Comparison of ENCODE assay signal across 8 cellular contexts in the genomic region with DNA sequence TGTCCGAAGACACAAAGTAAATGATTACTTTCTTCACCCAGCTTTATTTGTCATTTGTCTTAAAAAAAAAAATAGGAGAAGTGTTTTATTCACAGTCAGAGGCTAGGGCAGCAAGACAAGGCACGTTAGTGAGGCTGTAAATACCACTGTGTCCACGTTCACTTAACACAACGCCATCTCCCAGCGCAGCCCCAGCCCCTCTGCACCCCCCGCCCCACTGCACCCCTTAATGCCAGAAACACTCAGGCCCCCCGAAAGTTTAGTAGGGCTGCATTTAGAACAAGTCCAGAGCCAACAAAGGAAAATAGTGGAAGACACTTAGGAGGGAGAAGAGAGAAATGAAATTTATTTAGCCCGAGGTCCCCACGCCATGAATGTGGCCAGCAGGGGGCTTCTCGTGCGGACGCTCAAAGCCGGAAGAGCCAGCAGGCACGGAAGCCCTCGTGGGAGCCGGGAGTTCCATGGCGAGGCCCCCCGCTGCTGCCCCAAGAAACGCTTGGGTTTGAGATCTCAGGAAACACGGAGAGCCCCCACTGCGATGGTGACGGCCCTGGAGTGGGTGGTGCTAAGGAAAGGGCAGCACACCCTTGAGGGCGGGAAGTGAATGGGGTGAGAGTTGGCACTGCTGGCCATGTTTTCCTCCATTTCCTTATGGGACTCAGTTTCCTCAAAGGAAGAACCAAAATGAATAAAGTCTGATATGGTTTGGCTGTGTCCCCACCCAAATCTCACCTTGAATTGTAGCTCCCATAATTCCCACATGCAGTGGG. TPM values are rescaled to one million over a fixed set of nuclear protein-coding genes. Genes with fewer than 3 reads are reported as not detected.
DNase-seq lines count a peak whose midpoint lies in the region; ATAC-seq lines count a peak whose summit lies in the region.

No MANE protein-coding gene starts in this region.

- H3K27me3 Mint-ChIP-seq in T-cell: peaks cover 20 to 24% of the 10 kb centered on the region in 2 donors

- H3K27ac Mint-ChIP-seq in T-cell: no peak overlapping the region

- intact Hi-C loops in sciatic nerve (cut with DNase I): loop anchor here (5.0 kb wide), 1 partner anchor 393 kb away; no protein-coding TSS in a partner anchor

- CTCF ChIA-PET in T-cell (lab: Charles Lee): interaction anchor here (0.6 to 5.0 kb wide), 17 partner anchors 10 to 447 kb away, joined by 3 to 68 read pairs (median 4); partner anchors contain the start of gene PLEKHG1 (in 1 of the 2)

- H3K9me3 Mint-ChIP-seq in T-cell: peaks cover 3 to 8% (median 5%) of the 10 kb centered on the region in 3 donors

- H3K4me1 Mint-ChIP-seq in T-cell: peaks cover 7 to 16% (median 15%) of the 10 kb centered on the region in 3 donors

- H3K4me3 Mint-ChIP-seq in T-cell: peak overlapping the region; percentile 69 to 79 (median 78)

- no peaks in the 10 kb centered on the region for H3K36me3 Mint-ChIP-seq in T-cell

- ATAC-seq in T-cell (replicated peaks in 1 of 4) (peak in 3 of 4 experiments; percentile 62 to 68 (median 67)), sciatic nerve (peak; percentile 91), GM21526 (IDR thresholded peaks at IDR 0.05; ENCODE audit: low FRiP score, unreplicated experiment) (no peak), GM21423 (IDR thresholded peaks at IDR 0.05; ENCODE audit: unreplicated experiment) (no peak)

- peak; percentile 36 for DNase-seq in DMS53 treated with DMSO at 0.1 percent for 48 hours (lab: John Stamatoyannopoulos, UW; ENCODE audit: unreplicated experiment)
- DNase-seq in HT1080 (ENCODE audit: low read depth): peak; percentile 39
- DNase-seq in T-cell: peak in 28 of 34 experiments; percentile 8 to 61 (median 36)
- peak; percentile 88 for DNase-seq in astrocyte of the hippocampus (ENCODE audit: low read depth, low spot score)
- peak; percentile 44 for DNase-seq in hepatic stellate cell (ENCODE audit: low spot score)
- peak; percentile 85 for DNase-seq in sciatic nerve (ENCODE audit: low spot score)

- POLR2A ChIA-PET in T-cell (lab: Charles Lee): no interaction called here

RNA-seq across cellular contexts. Expression of gene IYD, which starts 50.2 kb away (rescaled TPM):
- 0.02 TPM in 1 of 2 replicates, not detected in the other for total RNA-seq in HT1080 (2014; rRNA removed; shearing (Covaris generic))
- 0.01 TPM in 1 of 2 replicates, not detected in the other for polyA plus RNA-seq in HT1080 (2015; cell fraction: cytosol; rRNA removed)
- 0.05 TPM in 1 of 2 replicates, not detected in the other for polyA plus RNA-seq in HT1080 (2015; cell fraction: nucleus; rRNA removed)
- total RNA-seq in T-cell (not detected), sciatic nerve (not detected)

Comparison
In these comparisons a context has a peak if more than half of its experiments do, and no peak if none do; other contexts are left out.
1. DNase-seq: peak in every context shown above with its lines; median percentile 88 in astrocyte of the hippocampus; 85 in sciatic nerve; 44 in hepatic stellate cell; 39 in HT1080; 36 in DMS53 treated with DMSO at 0.1 percent for 48 hours; 36 in T-cell.
2. ATAC-seq: peak in T-cell (3 of 4) and sciatic nerve (single experiment); none in GM21526 (single experiment) and GM21423 (single experiment).